ENCODE assay signal across 1 cellular context in the genomic region with DNA sequence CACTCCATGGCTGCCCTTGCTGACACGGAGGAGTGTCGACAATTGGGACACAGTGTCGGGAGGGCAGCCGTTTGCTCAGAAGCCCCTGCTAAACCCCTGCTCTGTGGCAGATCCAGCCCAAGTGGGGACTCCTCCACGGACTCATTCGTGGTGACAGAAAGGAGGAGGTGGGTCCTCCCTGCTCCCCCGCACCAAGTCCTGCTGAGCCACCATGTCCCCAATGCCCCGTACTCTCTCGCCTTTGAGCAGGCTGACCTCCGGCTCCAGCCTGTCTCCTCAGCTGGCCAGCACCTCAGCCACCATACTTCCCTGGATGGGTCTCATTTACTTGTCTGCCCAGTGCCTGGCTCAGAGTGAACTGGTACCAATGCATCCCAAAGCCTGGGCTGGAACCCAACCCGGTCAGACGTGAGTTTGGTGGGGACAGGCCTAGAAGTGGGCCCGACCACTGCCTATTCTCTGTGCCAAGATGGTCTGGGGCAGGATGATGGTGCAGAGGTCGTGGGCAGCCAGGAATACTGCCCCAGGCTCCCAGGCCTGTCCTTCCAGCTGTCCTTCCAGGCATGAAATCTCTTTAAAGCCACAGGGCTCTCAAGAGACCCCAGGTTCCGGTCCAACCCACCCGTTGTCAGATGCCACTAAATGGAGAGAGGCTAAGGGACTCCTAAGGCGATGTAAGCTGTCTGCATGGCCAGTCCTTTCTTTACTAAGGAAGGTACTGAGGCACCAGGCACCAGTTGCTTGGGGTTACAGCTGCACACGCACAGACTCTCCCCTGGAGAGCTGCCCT.
TF ChIP-seq lines count a peak whose summit lies in the region.

No MANE protein-coding gene starts in this region.

TF ChIP-seq in IMR-90, 13 proteins besides CTCF, POLR2A, EP300 and RAD21:
- no peak for TF ChIP-seq RCOR1 (IDR thresholded peaks at IDR 0.05; ENCODE audit: insufficient replicate concordance, low read length)
- TF ChIP-seq NFE2L2 (IDR thresholded peaks at IDR 0.05; ENCODE audit: low read depth, low read length): no peak
- TF ChIP-seq MAZ (IDR thresholded peaks at IDR 0.05; ENCODE audit: borderline replicate concordance, low read depth, low read length): no peak
- no peak for TF ChIP-seq SMC3 (IDR thresholded peaks at IDR 0.05; ENCODE audit: low read depth, low read length)
- TF ChIP-seq, protein P1, sequence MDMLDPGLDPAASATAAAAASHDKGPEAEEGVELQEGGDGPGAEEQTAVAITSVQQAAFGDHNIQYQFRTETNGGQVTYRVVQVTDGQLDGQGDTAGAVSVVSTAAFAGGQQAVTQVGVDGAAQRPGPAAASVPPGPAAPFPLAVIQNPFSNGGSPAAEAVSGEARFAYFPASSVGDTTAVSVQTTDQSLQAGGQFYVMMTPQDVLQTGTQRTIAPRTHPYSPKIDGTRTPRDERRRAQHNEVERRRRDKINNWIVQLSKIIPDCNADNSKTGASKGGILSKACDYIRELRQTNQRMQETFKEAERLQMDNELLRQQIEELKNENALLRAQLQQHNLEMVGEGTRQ (IDR thresholded peaks at IDR 0.05; ENCODE audit: low read depth, low read length): no peak
- no peak for TF ChIP-seq BHLHE40 (IDR thresholded peaks at IDR 0.05; ENCODE audit: low read depth, low read length)
- no peak for TF ChIP-seq MXI1 (IDR thresholded peaks at IDR 0.05; ENCODE audit: borderline replicate concordance, low read depth, low read length)
- TF ChIP-seq CEBPB (IDR thresholded peaks at IDR 0.05; ENCODE audit: low read depth, low read length): no peak
- TF ChIP-seq, protein P2, sequence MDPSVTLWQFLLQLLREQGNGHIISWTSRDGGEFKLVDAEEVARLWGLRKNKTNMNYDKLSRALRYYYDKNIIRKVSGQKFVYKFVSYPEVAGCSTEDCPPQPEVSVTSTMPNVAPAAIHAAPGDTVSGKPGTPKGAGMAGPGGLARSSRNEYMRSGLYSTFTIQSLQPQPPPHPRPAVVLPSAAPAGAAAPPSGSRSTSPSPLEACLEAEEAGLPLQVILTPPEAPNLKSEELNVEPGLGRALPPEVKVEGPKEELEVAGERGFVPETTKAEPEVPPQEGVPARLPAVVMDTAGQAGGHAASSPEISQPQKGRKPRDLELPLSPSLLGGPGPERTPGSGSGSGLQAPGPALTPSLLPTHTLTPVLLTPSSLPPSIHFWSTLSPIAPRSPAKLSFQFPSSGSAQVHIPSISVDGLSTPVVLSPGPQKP (IDR thresholded peaks at IDR 0.05; ENCODE audit: borderline replicate concordance, low read depth, low read length): no peak
- no peak for TF ChIP-seq FOS (IDR thresholded peaks at IDR 0.05; ENCODE audit: low read depth, low read length)
- TF ChIP-seq MAFK (IDR thresholded peaks at IDR 0.05; ENCODE audit: low read depth, low read length): no peak
- TF ChIP-seq RFX5 (IDR thresholded peaks at IDR 0.05; ENCODE audit: low read depth, low read length): no peak
- no peak for TF ChIP-seq CHD1 (IDR thresholded peaks at IDR 0.05; ENCODE audit: low read depth, low read length)
